Comparison of ENCODE assay signal across 13 cellular contexts in genomic region chr2:73928995-73929394, GRCh38. TPM values are rescaled to one million over a fixed set of nuclear protein-coding genes. Genes with fewer than 3 reads are reported as not detected.
DNase-seq lines count a peak whose midpoint lies in the region; ATAC-seq, FAIRE-seq and TF ChIP-seq lines count a peak whose summit lies in the region.
"Had no signal": no experiment of that assay in that cellular context is flagged by ENCODE, and none has a peak within 500 bp of the region (broad histone marks: within the 10 kb centered on the region; RNA-seq: fewer than 3 reads in every experiment).

No MANE protein-coding gene starts in this region.

- H3K9ac ChIP-seq in DND-41 (ENCODE audit: low read depth, low read length): no peak overlapping the region

- intact Hi-C loops in left colon (cut with DNase I, micrococcal nuclease): loop anchor here in 1 of 2 donors (5.0 kb wide), 1 partner anchor 53 kb away; the partner anchor contains the start of gene TET3

- no peak overlapping the region for H2AFZ ChIP-seq in DND-41 (ENCODE audit: low read depth, low read length)

- H3K79me2 ChIP-seq in DND-41 (ENCODE audit: insufficient read depth, low read length): peaks cover 71% of the 10 kb centered on the region

- TF ChIP-seq CTCF in A549 (IDR thresholded peaks at IDR 0.05) (no peak), DND-41 (IDR thresholded peaks at IDR 0.05; ENCODE audit: borderline replicate concordance, extremely low read depth, low read length, poor library complexity, severe bottlenecking) (no peak), WTC11 (IDR thresholded peaks at IDR 0.05) (no peak), BE2C (IDR thresholded peaks at IDR 0.05; ENCODE audit: low read depth, low read length) (no peak)

- no peak for TF ChIP-seq RAD21 in A549 (conservative IDR thresholded peaks at IDR 0.05 in 1 of 2, IDR thresholded peaks at IDR 0.05 in 1 of 2)

- no peak for ATAC-seq in A549
- ATAC-seq in DND-41 (ENCODE audit: insufficient read depth, low read depth): no peak
- ATAC-seq in WTC11: no peak
- peak; percentile 32 for ATAC-seq in left colon
- ATAC-seq in GM21723 (IDR thresholded peaks at IDR 0.05; ENCODE audit: unreplicated experiment): no peak
- ATAC-seq in HG03432 (IDR thresholded peaks at IDR 0.05; ENCODE audit: unreplicated experiment): no peak

- no peak for TF ChIP-seq POLR2A in A549 (IDR thresholded peaks at IDR 0.05; ENCODE audit: low read length)

- H3K4me3 Mint-ChIP-seq in WTC11: no peak overlapping the region

- peaks cover 39% of the 10 kb centered on the region for H4K20me1 ChIP-seq in DND-41 (ENCODE audit: insufficient read depth, low read length)

- DNase-seq in A549 (ENCODE audit: low read depth in 1 of 2, low spot score in 1 of 2) (no peak), DND-41 (peak; percentile 32), WTC11 (ENCODE audit: low spot score) (no peak), left colon (peak; percentile 41 to 55), 8988T (no peak), BE2C (no peak)
- DNase-seq: activated CD8-positive, alpha-beta memory T cell treated with anti-CD3 and anti-CD28 coated beads, Interleukin-2, amount 50 U/mL, for 48 hours; esophagus squamous epithelium; NCI-H2081 had no signal

- CTCF ChIA-PET in A549 (lab: Yijun Ruan, JAX) (interaction anchor here (0.6 to 0.8 kb wide), 2 partner anchors 26 to 155 kb away, joined by 3 read pairs; no protein-coding TSS in a partner anchor), WTC11 (lab: Charles Lee) (interaction anchor here (1.1 kb wide), 1 partner anchor 21 kb away, joined by 4 read pairs; no protein-coding TSS in a partner anchor)

- H3K9me3 ChIP-seq in A549 (no peaks in the 10 kb centered on the region), DND-41 (ENCODE audit: insufficient read depth, low read length, severe bottlenecking) (no peaks in the 10 kb centered on the region), BE2C (no peaks in the 10 kb centered on the region)
- H3K9me3 ChIP-seq: esophagus squamous epithelium had no signal

- H3K9me3 Mint-ChIP-seq in WTC11: no peaks in the 10 kb centered on the region

- POLR2A ChIA-PET in A549 (lab: Yijun Ruan, JAX) (no interaction called here), WTC11 (lab: Charles Lee) (no interaction called here)

- H3K36me3 ChIP-seq in DND-41 (ENCODE audit: insufficient read depth, low read length) (peaks cover 28% of the 10 kb centered on the region), BE2C (no peaks in the 10 kb centered on the region)

- H3K27me3 ChIP-seq in DND-41 (ENCODE audit: insufficient read depth, low read length, poor library complexity): no peaks in the 10 kb centered on the region
- no peaks in the 10 kb centered on the region for H3K27me3 ChIP-seq in BE2C
- H3K27me3 ChIP-seq: esophagus squamous epithelium had no signal

- H3K4me1 Mint-ChIP-seq in WTC11: peaks cover 26% of the 10 kb centered on the region

- H3K4me1 ChIP-seq in A549: peaks cover 50% of the 10 kb centered on the region
- H3K4me1 ChIP-seq in DND-41 (ENCODE audit: insufficient read depth, low read length): peaks cover 47% of the 10 kb centered on the region
- no peaks in the 10 kb centered on the region for H3K4me1 ChIP-seq in BE2C

- H3K4me3 ChIP-seq in A549: no peak overlapping the region
- H3K4me3 ChIP-seq in DND-41 (ENCODE audit: low read depth in 1 of 2, low read length in 2 of 2): peak overlapping the region in 1 of 2 experiments; percentile 22; a peak in 1 of 4 replicates
- H3K4me3 ChIP-seq in BE2C (ENCODE audit: low read depth, low read length): no peak overlapping the region
- H3K4me3 ChIP-seq: esophagus squamous epithelium had no signal

- H3K27me3 Mint-ChIP-seq in WTC11 (ENCODE audit: low read depth): no peaks in the 10 kb centered on the region

- WGBS in A549 (ENCODE audit: missing lambda C conversion rate): 95% methylated on average over 2 of the region's 2 CpGs

- H3K27ac Mint-ChIP-seq in WTC11: peak overlapping the region; percentile 10

- peaks cover 4% of the 10 kb centered on the region; the same call in 1 of the 2 replicates for H3K36me3 Mint-ChIP-seq in WTC11

- no peak overlapping the region; a peak in 1 of 6 replicates for H3K27ac ChIP-seq in A549
- H3K27ac ChIP-seq in DND-41 (ENCODE audit: low read length): no peak overlapping the region

- H3K4me2 ChIP-seq in A549 (peak overlapping the region; percentile 91), DND-41 (ENCODE audit: insufficient read depth, low read length) (peak overlapping the region; percentile 85)

- no peak for FAIRE-seq in A549 (lab: Jason Lieb, UNC)

- no peak for TF ChIP-seq EP300 in A549 (IDR thresholded peaks at IDR 0.05)

TF ChIP-seq in A549, 52 proteins besides CTCF, POLR2A, EP300 and RAD21 (continues in another document):
- no peak for TF ChIP-seq TP53 (CRISPR knock-in tag; IDR thresholded peaks at IDR 0.05)
- TF ChIP-seq CHD2 (IDR thresholded peaks at IDR 0.05; ENCODE audit: low read length, partially characterized antibody): no peak
- TF ChIP-seq HEYL (CRISPR knock-in tag; IDR thresholded peaks at IDR 0.05): no peak
- TF ChIP-seq NFE2L2 (conservative IDR thresholded peaks at IDR 0.05; ENCODE audit: low read length): no peak
- no peak for TF ChIP-seq HOXB13 (CRISPR knock-in tag; IDR thresholded peaks at IDR 0.05; ENCODE audit: low read depth)
- TF ChIP-seq RCOR1 (IDR thresholded peaks at IDR 0.05; ENCODE audit: low read depth, low read length): no peak
- TF ChIP-seq EHF (CRISPR knock-in tag; IDR thresholded peaks at IDR 0.05): no peak
- TF ChIP-seq KDM5A (IDR thresholded peaks at IDR 0.05): no peak
- no peak for TF ChIP-seq KDM1A (IDR thresholded peaks at IDR 0.05; ENCODE audit: low read depth)
- no peak for TF ChIP-seq ESRRA (IDR thresholded peaks at IDR 0.05; ENCODE audit: borderline replicate concordance, low read length)
- no peak for TF ChIP-seq E2F6 (IDR thresholded peaks at IDR 0.05; ENCODE audit: borderline replicate concordance, low read depth)
- TF ChIP-seq ZSCAN20 (CRISPR knock-in tag; IDR thresholded peaks at IDR 0.05): no peak

TF ChIP-seq in WTC11, 78 proteins besides CTCF, POLR2A, EP300 and RAD21 (continues in another document):
- no peak for TF ChIP-seq MAX (CRISPR knock-in tag; IDR thresholded peaks at IDR 0.05)
- no peak for TF ChIP-seq ZBTB21 (CRISPR knock-in tag; IDR thresholded peaks at IDR 0.05; ENCODE audit: borderline replicate concordance)
- no peak for TF ChIP-seq JUN (CRISPR knock-in tag; IDR thresholded peaks at IDR 0.05)
- TF ChIP-seq ATF3 (CRISPR knock-in tag; conservative IDR thresholded peaks at IDR 0.05): no peak
- TF ChIP-seq NR2C2 (CRISPR knock-in tag; IDR thresholded peaks at IDR 0.05): no peak
- no peak for TF ChIP-seq ERG (CRISPR knock-in tag; IDR thresholded peaks at IDR 0.05)
- no peak for TF ChIP-seq ZNF416 (CRISPR knock-in tag; IDR thresholded peaks at IDR 0.05)

RNA-seq across cellular contexts. Expression of gene DGUOK, which starts 2.3 kb away (rescaled TPM):
- 145 and 185 TPM in 2 replicates for polyA plus RNA-seq in A549 (2011; rRNA removed)
- polyA plus RNA-seq in A549 (2012; cell fraction: cytosol; rRNA removed): 151 and 179 TPM in 2 replicates
- 66.6 and 72.0 TPM in 2 replicates for polyA plus RNA-seq in A549 (2012; cell fraction: nucleus; rRNA removed)
- 128 to 131 TPM (median 129 TPM) in 3 replicates for polyA plus RNA-seq in A549 (2017; fragmentation: RNase III; extraction: RNeasy Plus Mini Kit Qiagen cat#74134 plus additional on column Dnase treatment)
- polyA minus RNA-seq in A549 (2011; rRNA and poly(A)+ RNA removed): 43.1 and 44.4 TPM in 2 replicates
- 105 to 106 TPM (median 106 TPM) in 3 replicates for total RNA-seq in WTC11 (2021)
- total RNA-seq in left colon: 10 to 100 TPM; 47.4 to 52.6 TPM
- 122 TPM for polyA plus RNA-seq in BE2C (2012; ENCODE audit: insufficient read depth, insufficient read length, low read depth)

RNA-seq across cellular contexts. Expression of gene ACTG2, which starts 36.2 kb away (rescaled TPM):
- polyA plus RNA-seq in A549 (2011; rRNA removed): 0.04 and 0.07 TPM in 2 replicates
- polyA plus RNA-seq in A549 (2012; cell fraction: cytosol; rRNA removed): 0.34 and 0.36 TPM in 2 replicates
- 0.26 and 0.48 TPM in 2 replicates for polyA plus RNA-seq in A549 (2012; cell fraction: nucleus; rRNA removed)
- polyA plus RNA-seq in A549 (2017; fragmentation: RNase III; extraction: RNeasy Plus Mini Kit Qiagen cat#74134 plus additional on column Dnase treatment): 0.26 to 0.51 TPM (median 0.33 TPM) in 3 replicates
- 0.21 and 1.4 TPM in 2 replicates for polyA minus RNA-seq in A549 (2011; rRNA and poly(A)+ RNA removed)
- 1.4 to 2.7 TPM (median 1.8 TPM) in 3 replicates for total RNA-seq in WTC11 (2021)
- total RNA-seq in left colon: 100 to 1,000 TPM in 1 of 2 donors, 10 to 100 TPM in 1; 14.7 to 765 TPM
- polyA plus RNA-seq in BE2C (2012; ENCODE audit: insufficient read depth, insufficient read length, low read depth): 0.60 TPM
- total RNA-seq: HT1080; T-helper 2 cell treated with Interferon-gamma antibody and Interleukin-4, amounts not matched to agents 100 ng/mL and 5 ng/mL, for 36 hours had no signal

RNA-seq across cellular contexts. Expression of gene TET3, which starts 55.7 kb away (rescaled TPM):
- polyA plus RNA-seq in A549 (2011; rRNA removed): 6.1 and 7.5 TPM in 2 replicates
- 3.0 and 3.6 TPM in 2 replicates for polyA plus RNA-seq in A549 (2012; cell fraction: cytosol; rRNA removed)
- 9.1 and 9.5 TPM in 2 replicates for polyA plus RNA-seq in A549 (2012; cell fraction: nucleus; rRNA removed)
- polyA plus RNA-seq in A549 (2017; fragmentation: RNase III; extraction: RNeasy Plus Mini Kit Qiagen cat#74134 plus additional on column Dnase treatment): 4.5 to 5.2 TPM (median 4.6 TPM) in 3 replicates
- 7.8 and 10.6 TPM in 2 replicates for polyA minus RNA-seq in A549 (2011; rRNA and poly(A)+ RNA removed)
- 16.4 to 19.3 TPM (median 18.2 TPM) in 3 replicates for total RNA-seq in WTC11 (2021)
- 10 to 100 TPM; 21.0 to 29.4 TPM for total RNA-seq in left colon
- polyA plus RNA-seq in BE2C (2012; ENCODE audit: insufficient read depth, insufficient read length, low read depth): 14.6 TPM

Comparison
In these comparisons a context has a peak if more than half of its experiments do, and no peak if none do; other contexts are left out.
1. DNase-seq: peak in DND-41 (single experiment) and left colon (2 of 2); none in A549 (0 of 2), WTC11 (single experiment), 8988T (single experiment) and BE2C (single experiment).